8 cellular contexts compared by ENCODE assay signal in genomic region chr2:163626635-163627034, GRCh38.
DNase-seq lines count a peak whose midpoint lies in the region; ATAC-seq, FAIRE-seq and TF ChIP-seq lines count a peak whose summit lies in the region.
"Not testable (repeated sequence)": the region's sequence is repeated elsewhere in the genome, so short reads cannot be mapped to it uniquely, and the experiment has no call there.

No MANE protein-coding gene starts in this region.

- not testable (repeated sequence) for H3K18ac ChIP-seq in mesendoderm (ENCODE audit: low read length)

- in situ Hi-C loops in GM12878 (cut with MboI) = not testable (repeated sequence)

- not testable (repeated sequence) for TF ChIP-seq CTCF in Caco-2 (IDR thresholded peaks at IDR 0.05; ENCODE audit: insufficient read depth in 1 of 2, low read depth in 1 of 2, low read length in 1 of 2, severe bottlenecking in 1 of 2, unreplicated experiment in 1 of 2); RWPE2 (IDR thresholded peaks at IDR 0.05; ENCODE audit: poor library complexity, severe bottlenecking); GM12878 (IDR thresholded peaks at IDR 0.05 in 2 of 3, conservative IDR thresholded peaks at IDR 0.05 in 1 of 3; ENCODE audit: control insufficient read depth in 2 of 3, extremely low read depth in 1 of 3, insufficient read depth in 1 of 3, low read depth in 3 of 3, low read length in 3 of 3); foreskin keratinocyte (conservative IDR thresholded peaks at IDR 0.05); heart right ventricle (IDR thresholded peaks at IDR 0.05)

- SMC1A ChIA-PET in GM12878 (lab: Charles Lee; ENCODE audit: uncharacterized antibody, unreplicated experiment) = not testable (repeated sequence)

- H4K20me1 ChIP-seq in GM12878 (ENCODE audit: control insufficient read depth, insufficient read depth) = not testable (repeated sequence)

- peak; percentile 27 to 64 for DNase-seq in Caco-2
- not testable (repeated sequence) for DNase-seq in H54 (ENCODE audit: insufficient read length, low spot score); RWPE2 (ENCODE audit: low spot score); GM12878 (ENCODE audit: low read depth, low spot score)
- DNase-seq in OCI-M1 (lab: John Stamatoyannopoulos, UW) = peak; percentile 82
- peak in 1 of 2 donors; percentile 29 for DNase-seq in foreskin keratinocyte
- DNase-seq in heart right ventricle = peak in 1 of 2 donors; percentile 9
- DNase-seq in mesendoderm = peak; percentile 79

- not testable (repeated sequence) for H2BK15ac ChIP-seq in mesendoderm (replicated peaks; ENCODE audit: low read depth)

- POLR2A ChIA-PET in Caco-2 (lab: Charles Lee); GM12878 (lab: Charles Lee): not testable (repeated sequence)

- not testable (repeated sequence) for H3K4ac ChIP-seq in mesendoderm (ENCODE audit: low read depth, low read length)

- WGBS in GM12878 (ENCODE audit: insufficient coverage, insufficient replicate concordance, low lambda C conversion rate, missing lambda C conversion rate) = 17% methylated on average over 6 of the region's 6 CpGs
- WGBS in heart right ventricle, 2 donors = 35 to 51% methylated on average over 6 of the region's 6 CpGs
- WGBS in mesendoderm (ENCODE audit: extremely low coverage, insufficient coverage, low lambda C conversion rate) = no CpG with 5 or more reads among the region's 6 CpGs

- not testable (repeated sequence) for H2AK5ac ChIP-seq in mesendoderm (ENCODE audit: low read length)

- peak; percentile 38; the same call in 1 of the 3 replicates for ATAC-seq in RWPE2 (ENCODE audit: low read depth)
- ATAC-seq in GM12878 = peak; percentile 45
- peak; percentile 55 for ATAC-seq in foreskin keratinocyte
- ATAC-seq in heart right ventricle = peak in 7 of 8 donors; percentile 8 to 83 (median 63)

- not testable (repeated sequence) for H3K4me3 Mint-ChIP-seq in Caco-2 (ENCODE audit: unreplicated experiment)

- RAD21 ChIA-PET in GM12878 (lab: Charles Lee; ENCODE audit: unreplicated experiment) = interaction anchor here (1.1 kb wide), 1 partner anchor 435 kb away, joined by 3 read pairs; no protein-coding TSS in a partner anchor

- FAIRE-seq in H54 (lab: Jason Lieb, UNC) = peak; percentile 91
- not testable (repeated sequence) for FAIRE-seq in GM12878 (lab: Jason Lieb, UNC)

- not testable (repeated sequence) for H3K79me2 ChIP-seq in GM12878 (ENCODE audit: control insufficient read depth, insufficient read depth, low read length); mesendoderm (ENCODE audit: control insufficient read depth, insufficient read depth, low read length)

- H4K8ac ChIP-seq in mesendoderm (ENCODE audit: low read depth, low read length) = not testable (repeated sequence)

- H3K27me3 ChIP-seq in Caco-2 (replicated peaks; ENCODE audit: control insufficient read depth, insufficient read depth, low read length); RWPE2 (ENCODE audit: insufficient read depth, poor library complexity, severe bottlenecking); GM12878 (replicated peaks in 1 of 2; ENCODE audit: control insufficient read depth in 2 of 2, insufficient read depth in 2 of 2, low read length in 1 of 2); foreskin keratinocyte; heart right ventricle; mesendoderm (ENCODE audit: insufficient read depth, low read length, poor library complexity): not testable (repeated sequence)

- not testable (repeated sequence) for BruUV-seq in Caco-2 (replicated peaks; lab: Mats Ljungman, UMichigan); GM12878 (replicated peaks; lab: Mats Ljungman, UMichigan)

- not testable (repeated sequence) for H3K36me3 ChIP-seq in Caco-2 (ENCODE audit: control insufficient read depth, insufficient read depth, low read length); RWPE2 (ENCODE audit: low read depth); GM12878 (ENCODE audit: control insufficient read depth in 2 of 2, insufficient read depth in 2 of 2, low read length in 1 of 2); heart right ventricle; mesendoderm (ENCODE audit: control insufficient read depth, insufficient read depth, low read length)

- H2BK120ac ChIP-seq in mesendoderm (ENCODE audit: low read depth, low read length) = not testable (repeated sequence)

- H3K79me1 ChIP-seq in mesendoderm (ENCODE audit: low read length) = not testable (repeated sequence)

- H3K27me3 Mint-ChIP-seq in Caco-2 (ENCODE audit: insufficient read depth, unreplicated experiment) = not testable (repeated sequence)

- H3K56ac ChIP-seq in mesendoderm (ENCODE audit: low read length) = not testable (repeated sequence)

- not testable (repeated sequence) for TF ChIP-seq EP300 in GM12878 (IDR thresholded peaks at IDR 0.05; ENCODE audit: borderline replicate concordance in 1 of 2, control insufficient read depth in 1 of 2, low read depth in 2 of 2, low read length in 2 of 2)

- H2BK5ac ChIP-seq in mesendoderm (ENCODE audit: low read length) = not testable (repeated sequence)

- not testable (repeated sequence) for H4K5ac ChIP-seq in mesendoderm (ENCODE audit: low read length)

- not testable (repeated sequence) for TF ChIP-seq RAD21 in GM12878 (IDR thresholded peaks at IDR 0.05; ENCODE audit: insufficient read depth, low read depth, low read length)

- not testable (repeated sequence) for H3K9ac ChIP-seq in GM12878 (ENCODE audit: control insufficient read depth, insufficient read depth, low read length); mesendoderm (ENCODE audit: low read length)

- H3K27ac Mint-ChIP-seq in Caco-2 (ENCODE audit: unreplicated experiment) = not testable (repeated sequence)

- not testable (repeated sequence) for H2AFZ ChIP-seq in GM12878 (ENCODE audit: control insufficient read depth, low read depth, low read length)

- not testable (repeated sequence) for H3K4me1 Mint-ChIP-seq in Caco-2 (ENCODE audit: low read depth, unreplicated experiment)

- intact Hi-C loops in Caco-2 (cut with micrococcal nuclease; ENCODE audit: unreplicated experiment); GM12878 (cut with micrococcal nuclease; ENCODE audit: unreplicated experiment); heart right ventricle (cut with DNase I): not testable (repeated sequence)

- TF ChIP-seq POLR2A in H54 (IDR thresholded peaks at IDR 0.05; ENCODE audit: low read depth, low read length); GM12878 (IDR thresholded peaks at IDR 0.05; ENCODE audit: low read depth, low read length): not testable (repeated sequence)

- H3K9me3 ChIP-seq in Caco-2; RWPE2 (ENCODE audit: severe bottlenecking); GM12878 (replicated peaks; ENCODE audit: control insufficient read depth, insufficient read depth, low read length); heart right ventricle: not testable (repeated sequence)

- CTCF ChIA-PET in Caco-2 (lab: Charles Lee); GM12878 (lab: Yijun Ruan, JAX): not testable (repeated sequence)

- not testable (repeated sequence) for H3K36me3 Mint-ChIP-seq in Caco-2 (ENCODE audit: insufficient read depth, unreplicated experiment)

- peaks cover 18% of the 10 kb centered on the region for H3K4me1 ChIP-seq in Caco-2
- peaks cover 10% of the 10 kb centered on the region for H3K4me1 ChIP-seq in RWPE2 (ENCODE audit: insufficient read depth, poor library complexity, severe bottlenecking)
- not testable (repeated sequence) for H3K4me1 ChIP-seq in GM12878 (ENCODE audit: control insufficient read depth, insufficient read depth, low read length); foreskin keratinocyte; mesendoderm (ENCODE audit: control insufficient read depth, low read depth, low read length)
- peaks cover 0 to 26% (median 4%) of the 10 kb centered on the region in 9 donors for H3K4me1 ChIP-seq in heart right ventricle

- H3K27ac ChIP-seq in RWPE2 (ENCODE audit: poor library complexity, severe bottlenecking); GM12878 (ENCODE audit: control insufficient read depth, insufficient read depth); foreskin keratinocyte; mesendoderm (ENCODE audit: low read depth, low read length): not testable (repeated sequence)
- H3K27ac ChIP-seq in heart right ventricle = peak overlapping the region in 7 of 10 donors; percentile 15 to 52 (median 35)

- not testable (repeated sequence) for H3K4me2 ChIP-seq in GM12878 (ENCODE audit: control insufficient read depth, insufficient read depth); mesendoderm (ENCODE audit: low read length)

- H3K9me3 Mint-ChIP-seq in Caco-2 (ENCODE audit: unreplicated experiment) = not testable (repeated sequence)

- not testable (repeated sequence) for H3K23ac ChIP-seq in mesendoderm (ENCODE audit: low read length)

- H3K4me3 ChIP-seq in Caco-2 (ENCODE audit: low read depth, low read length); RWPE2 (ENCODE audit: severe bottlenecking); GM12878; heart right ventricle; mesendoderm (ENCODE audit: low read length): not testable (repeated sequence)

TF ChIP-seq in GM12878, 131 proteins besides CTCF, POLR2A, EP300 and RAD21:
- peak; percentile 8; the same call in 1 of the 2 replicates for TF ChIP-seq RUNX3 (IDR thresholded peaks at IDR 0.05; ENCODE audit: low read length)
